Comparison of ENCODE assay signal across 8 cellular contexts in the genomic region with DNA sequence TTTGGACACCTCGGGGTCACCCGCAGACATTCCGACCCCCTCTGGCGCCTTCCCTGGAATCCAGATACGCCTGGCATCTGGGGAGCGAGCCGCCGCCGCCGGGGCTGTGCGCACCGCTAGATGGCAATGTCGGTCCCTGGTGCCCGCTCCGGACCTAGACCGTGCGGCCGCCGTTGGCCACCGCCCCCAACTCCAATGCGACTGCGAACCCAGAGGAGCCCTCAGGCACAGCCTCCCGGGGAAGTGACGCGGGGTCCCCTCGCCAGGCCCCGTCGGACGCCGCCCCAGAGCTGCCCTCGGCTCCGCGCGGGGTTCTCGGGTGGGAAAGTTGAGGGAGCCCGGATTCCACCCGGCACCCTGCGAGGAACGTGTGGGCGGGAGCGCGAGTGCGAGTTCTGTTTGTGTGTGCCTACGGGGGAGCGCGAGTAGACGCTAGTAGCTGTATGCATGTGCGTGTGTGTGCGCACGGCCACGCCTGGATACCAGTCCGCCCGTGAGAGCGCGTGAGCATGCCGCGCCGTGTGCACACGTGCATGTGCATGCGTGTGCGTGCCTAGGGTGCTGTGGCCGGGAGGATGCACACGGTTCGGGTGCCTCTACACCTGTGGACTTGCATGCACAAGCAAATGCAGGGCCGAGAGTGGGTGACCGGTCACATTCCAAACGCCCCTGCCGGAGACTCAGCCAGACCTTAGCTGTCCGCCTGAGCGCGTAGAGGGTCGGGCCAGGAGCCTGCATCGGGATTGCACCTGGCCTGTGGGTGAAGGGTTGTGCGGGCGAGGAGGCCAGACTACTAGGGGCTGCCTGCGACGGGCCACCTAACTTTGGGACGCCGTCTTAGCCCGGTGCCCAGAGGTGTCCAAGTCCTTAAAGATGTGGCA. TPM values are rescaled to one million over a fixed set of nuclear protein-coding genes. Genes with fewer than 3 reads are reported as not detected.
A peak's percentile ranks its signal among the peaks of the same experiment; 100 is the strongest.
DNase-seq lines count a peak whose midpoint lies in the region; ATAC-seq and TF ChIP-seq lines count a peak whose summit lies in the region.

No MANE protein-coding gene starts in this region.

- H3K36me3 Mint-ChIP-seq in chondrocyte (ENCODE audit: low read depth) = no peaks in the 10 kb centered on the region

- H3K4me1 Mint-ChIP-seq in chondrocyte (ENCODE audit: low read depth) = peaks cover 32% of the 10 kb centered on the region

- H3K4me3 Mint-ChIP-seq in chondrocyte (ENCODE audit: unreplicated experiment) = peak overlapping the region; percentile 68

- intact Hi-C loops in left colon (cut with DNase I, micrococcal nuclease) = loop anchor here (5.0 to 10.0 kb wide), 2 partner anchors 145 to 148 kb away; no protein-coding TSS in a partner anchor

- TF ChIP-seq CTCF in chondrocyte (IDR thresholded peaks at IDR 0.05) = peak; percentile 97

- DNase-seq in DMS53 treated with DMSO at 0.1 percent for 48 hours (lab: John Stamatoyannopoulos, UW; ENCODE audit: unreplicated experiment) (peak; percentile 41), NCI-H1092 (lab: John Stamatoyannopoulos, UW) (peak; percentile 68), T1000 (lab: John Stamatoyannopoulos, UW) (peak; percentile 76), chondrocyte (ENCODE audit: low spot score) (peak; percentile 93), left colon (peak in 1 of 2 donors; percentile 83)
- peak in 3 of 4 experiments; percentile 34 to 46 (median 36) for DNase-seq in stimulated activated CD4-positive, alpha-beta T cell treated with anti-CD3 and anti-CD28 coated beads, Interleukin-1b, Interleukin-23, amount 100 ng/mL, for 24 hours (ENCODE audit: low read depth in 4 of 4, low spot score in 1 of 4)

- ATAC-seq in GM21619 (IDR thresholded peaks at IDR 0.05; ENCODE audit: unreplicated experiment) (peak; percentile 35), left colon (peak; percentile 67), GM18870 (IDR thresholded peaks at IDR 0.05; ENCODE audit: unreplicated experiment) (no peak)

- H3K27me3 Mint-ChIP-seq in chondrocyte (ENCODE audit: low read depth) = peaks cover 15% of the 10 kb centered on the region

- no peak overlapping the region for H3K27ac Mint-ChIP-seq in chondrocyte (ENCODE audit: unreplicated experiment)

- H3K9me3 Mint-ChIP-seq in chondrocyte (ENCODE audit: low read depth) = no peaks in the 10 kb centered on the region

RNA-seq across cellular contexts. Expression of a gene that starts 1.9 kb away (rescaled TPM):
- total RNA-seq in chondrocyte (0.38 to 0.42 TPM in 2 of 3 replicates, not detected in the other), left colon (1 to 10 TPM in 1 of 2 donors, under 1 TPM in 1; 0.67 to 3.1 TPM)

RNA-seq across cellular contexts. Expression of a gene that starts 8.2 kb away (rescaled TPM):
- 49.9 to 127 TPM (median 124 TPM) in 3 replicates for total RNA-seq in chondrocyte
- 100 to 1,000 TPM; 136 to 195 TPM for total RNA-seq in left colon

RNA-seq across cellular contexts. Expression of a gene that starts 42.4 kb away (rescaled TPM):
- total RNA-seq in chondrocyte (41.9 to 47.4 TPM (median 46.8 TPM) in 3 replicates), left colon (10 to 100 TPM; 44.9 to 47.9 TPM)
